13 cellular contexts compared by ENCODE assay signal in genomic region chr5:138981606-138982005, GRCh38.
DNase-seq lines count a peak whose midpoint lies in the region; ATAC-seq and TF ChIP-seq lines count a peak whose summit lies in the region.
"Had no signal": no experiment of that assay in that cellular context is flagged by ENCODE, and none has a peak within 500 bp of the region (broad histone marks: within the 10 kb centered on the region; RNA-seq: fewer than 3 reads in every experiment).

No MANE protein-coding gene starts in this region.

- H3K4me3 Mint-ChIP-seq in chondrocyte (ENCODE audit: unreplicated experiment): no peak overlapping the region

- H3K4me1 Mint-ChIP-seq in chondrocyte (ENCODE audit: low read depth): peaks cover 44% of the 10 kb centered on the region

- H3K36me3 Mint-ChIP-seq in chondrocyte (ENCODE audit: low read depth): peaks cover 4% of the 10 kb centered on the region

- TF ChIP-seq CTCF in coronary artery (IDR thresholded peaks at IDR 0.05) (no peak), chondrocyte (IDR thresholded peaks at IDR 0.05) (no peak)

- no peaks in the 10 kb centered on the region for H3K27me3 Mint-ChIP-seq in chondrocyte (ENCODE audit: low read depth)

- H3K27ac Mint-ChIP-seq in chondrocyte (ENCODE audit: unreplicated experiment): no peak overlapping the region

- peak; percentile 33 to 50 for ATAC-seq in activated CD4-positive, CD25-positive, alpha-beta regulatory T cell treated with anti-CD3 and anti-CD28 coated beads, Interleukin-2, amount 50 U/mL, for 24 hours
- no peak for ATAC-seq in GM21447 (IDR thresholded peaks at IDR 0.05; ENCODE audit: unreplicated experiment)

- peak overlapping the region; percentile 10 to 66 for H3K27ac ChIP-seq in coronary artery
- H3K27ac ChIP-seq: epithelial cell of prostate, KMS-11 had no signal

- no peak overlapping the region for H3K4me3 ChIP-seq in coronary artery

- no peaks in the 10 kb centered on the region for H3K9me3 Mint-ChIP-seq in chondrocyte (ENCODE audit: low read depth)

- DNase-seq in activated CD4-positive, CD25-positive, alpha-beta regulatory T cell (lab: John Stamatoyannopoulos, UW): no peak
- DNase-seq in RPMI7951 (ENCODE audit: low read depth): peak; percentile 37
- peak; percentile 66 for DNase-seq in coronary artery (ENCODE audit: low spot score)
- DNase-seq in stimulated activated CD8-positive, alpha-beta memory T cell treated with anti-CD3 and anti-CD28 coated beads, Interleukin-4, amount 100 ng/mL, for 24 hours (ENCODE audit: low read depth): peak; percentile 14
- DNase-seq in chondrocyte (ENCODE audit: low spot score): no peak
- DNase-seq in putamen (ENCODE audit: low spot score): no peak
- DNase-seq: 8988T, GDM1, NCI-H510A had no signal

Comparison
In these comparisons a context has a peak if more than half of its experiments do, and no peak if none do; other contexts are left out.
1. DNase-seq: peak in RPMI7951 (single experiment), coronary artery (single experiment) and stimulated activated CD8-positive, alpha-beta memory T cell treated with anti-CD3 and anti-CD28 coated beads, Interleukin-4, amount 100 ng/mL, for 24 hours (single experiment); none in activated CD4-positive, CD25-positive, alpha-beta regulatory T cell (0 of 4), chondrocyte (single experiment) and putamen (single experiment).